ENCODE assay signal across 2 cellular contexts in genomic region chr18:13987956-13988355, GRCh38.
TF ChIP-seq lines count a peak whose summit lies in the region.

No MANE protein-coding gene starts in this region.

TF ChIP-seq in GM23338, 12 proteins besides CTCF, POLR2A, EP300 and RAD21:
- no peak for TF ChIP-seq CREB1 (CRISPR knock-in tag; IDR thresholded peaks at IDR 0.05; ENCODE audit: low read depth)
- no peak for TF ChIP-seq NANOG (IDR thresholded peaks at IDR 0.05; ENCODE audit: borderline replicate concordance)
- TF ChIP-seq, protein P1, sequence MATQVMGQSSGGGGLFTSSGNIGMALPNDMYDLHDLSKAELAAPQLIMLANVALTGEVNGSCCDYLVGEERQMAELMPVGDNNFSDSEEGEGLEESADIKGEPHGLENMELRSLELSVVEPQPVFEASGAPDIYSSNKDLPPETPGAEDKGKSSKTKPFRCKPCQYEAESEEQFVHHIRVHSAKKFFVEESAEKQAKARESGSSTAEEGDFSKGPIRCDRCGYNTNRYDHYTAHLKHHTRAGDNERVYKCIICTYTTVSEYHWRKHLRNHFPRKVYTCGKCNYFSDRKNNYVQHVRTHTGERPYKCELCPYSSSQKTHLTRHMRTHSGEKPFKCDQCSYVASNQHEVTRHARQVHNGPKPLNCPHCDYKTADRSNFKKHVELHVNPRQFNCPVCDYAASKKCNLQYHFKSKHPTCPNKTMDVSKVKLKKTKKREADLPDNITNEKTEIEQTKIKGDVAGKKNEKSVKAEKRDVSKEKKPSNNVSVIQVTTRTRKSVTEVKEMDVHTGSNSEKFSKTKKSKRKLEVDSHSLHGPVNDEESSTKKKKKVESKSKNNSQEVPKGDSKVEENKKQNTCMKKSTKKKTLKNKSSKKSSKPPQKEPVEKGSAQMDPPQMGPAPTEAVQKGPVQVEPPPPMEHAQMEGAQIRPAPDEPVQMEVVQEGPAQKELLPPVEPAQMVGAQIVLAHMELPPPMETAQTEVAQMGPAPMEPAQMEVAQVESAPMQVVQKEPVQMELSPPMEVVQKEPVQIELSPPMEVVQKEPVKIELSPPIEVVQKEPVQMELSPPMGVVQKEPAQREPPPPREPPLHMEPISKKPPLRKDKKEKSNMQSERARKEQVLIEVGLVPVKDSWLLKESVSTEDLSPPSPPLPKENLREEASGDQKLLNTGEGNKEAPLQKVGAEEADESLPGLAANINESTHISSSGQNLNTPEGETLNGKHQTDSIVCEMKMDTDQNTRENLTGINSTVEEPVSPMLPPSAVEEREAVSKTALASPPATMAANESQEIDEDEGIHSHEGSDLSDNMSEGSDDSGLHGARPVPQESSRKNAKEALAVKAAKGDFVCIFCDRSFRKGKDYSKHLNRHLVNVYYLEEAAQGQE (IDR thresholded peaks at IDR 0.05; ENCODE audit: unreplicated experiment) = no peak
- TF ChIP-seq EZH2 (IDR thresholded peaks at IDR 0.05; ENCODE audit: low read depth, unreplicated experiment) = no peak
- no peak for TF ChIP-seq POLR2AphosphoS5 (IDR thresholded peaks at IDR 0.05; ENCODE audit: low read depth)
- no peak for TF ChIP-seq ETS1 (IDR thresholded peaks at IDR 0.05)
- no peak for TF ChIP-seq ZNF114 (CRISPR knock-in tag; IDR thresholded peaks at IDR 0.05)
- TF ChIP-seq, protein P2, sequence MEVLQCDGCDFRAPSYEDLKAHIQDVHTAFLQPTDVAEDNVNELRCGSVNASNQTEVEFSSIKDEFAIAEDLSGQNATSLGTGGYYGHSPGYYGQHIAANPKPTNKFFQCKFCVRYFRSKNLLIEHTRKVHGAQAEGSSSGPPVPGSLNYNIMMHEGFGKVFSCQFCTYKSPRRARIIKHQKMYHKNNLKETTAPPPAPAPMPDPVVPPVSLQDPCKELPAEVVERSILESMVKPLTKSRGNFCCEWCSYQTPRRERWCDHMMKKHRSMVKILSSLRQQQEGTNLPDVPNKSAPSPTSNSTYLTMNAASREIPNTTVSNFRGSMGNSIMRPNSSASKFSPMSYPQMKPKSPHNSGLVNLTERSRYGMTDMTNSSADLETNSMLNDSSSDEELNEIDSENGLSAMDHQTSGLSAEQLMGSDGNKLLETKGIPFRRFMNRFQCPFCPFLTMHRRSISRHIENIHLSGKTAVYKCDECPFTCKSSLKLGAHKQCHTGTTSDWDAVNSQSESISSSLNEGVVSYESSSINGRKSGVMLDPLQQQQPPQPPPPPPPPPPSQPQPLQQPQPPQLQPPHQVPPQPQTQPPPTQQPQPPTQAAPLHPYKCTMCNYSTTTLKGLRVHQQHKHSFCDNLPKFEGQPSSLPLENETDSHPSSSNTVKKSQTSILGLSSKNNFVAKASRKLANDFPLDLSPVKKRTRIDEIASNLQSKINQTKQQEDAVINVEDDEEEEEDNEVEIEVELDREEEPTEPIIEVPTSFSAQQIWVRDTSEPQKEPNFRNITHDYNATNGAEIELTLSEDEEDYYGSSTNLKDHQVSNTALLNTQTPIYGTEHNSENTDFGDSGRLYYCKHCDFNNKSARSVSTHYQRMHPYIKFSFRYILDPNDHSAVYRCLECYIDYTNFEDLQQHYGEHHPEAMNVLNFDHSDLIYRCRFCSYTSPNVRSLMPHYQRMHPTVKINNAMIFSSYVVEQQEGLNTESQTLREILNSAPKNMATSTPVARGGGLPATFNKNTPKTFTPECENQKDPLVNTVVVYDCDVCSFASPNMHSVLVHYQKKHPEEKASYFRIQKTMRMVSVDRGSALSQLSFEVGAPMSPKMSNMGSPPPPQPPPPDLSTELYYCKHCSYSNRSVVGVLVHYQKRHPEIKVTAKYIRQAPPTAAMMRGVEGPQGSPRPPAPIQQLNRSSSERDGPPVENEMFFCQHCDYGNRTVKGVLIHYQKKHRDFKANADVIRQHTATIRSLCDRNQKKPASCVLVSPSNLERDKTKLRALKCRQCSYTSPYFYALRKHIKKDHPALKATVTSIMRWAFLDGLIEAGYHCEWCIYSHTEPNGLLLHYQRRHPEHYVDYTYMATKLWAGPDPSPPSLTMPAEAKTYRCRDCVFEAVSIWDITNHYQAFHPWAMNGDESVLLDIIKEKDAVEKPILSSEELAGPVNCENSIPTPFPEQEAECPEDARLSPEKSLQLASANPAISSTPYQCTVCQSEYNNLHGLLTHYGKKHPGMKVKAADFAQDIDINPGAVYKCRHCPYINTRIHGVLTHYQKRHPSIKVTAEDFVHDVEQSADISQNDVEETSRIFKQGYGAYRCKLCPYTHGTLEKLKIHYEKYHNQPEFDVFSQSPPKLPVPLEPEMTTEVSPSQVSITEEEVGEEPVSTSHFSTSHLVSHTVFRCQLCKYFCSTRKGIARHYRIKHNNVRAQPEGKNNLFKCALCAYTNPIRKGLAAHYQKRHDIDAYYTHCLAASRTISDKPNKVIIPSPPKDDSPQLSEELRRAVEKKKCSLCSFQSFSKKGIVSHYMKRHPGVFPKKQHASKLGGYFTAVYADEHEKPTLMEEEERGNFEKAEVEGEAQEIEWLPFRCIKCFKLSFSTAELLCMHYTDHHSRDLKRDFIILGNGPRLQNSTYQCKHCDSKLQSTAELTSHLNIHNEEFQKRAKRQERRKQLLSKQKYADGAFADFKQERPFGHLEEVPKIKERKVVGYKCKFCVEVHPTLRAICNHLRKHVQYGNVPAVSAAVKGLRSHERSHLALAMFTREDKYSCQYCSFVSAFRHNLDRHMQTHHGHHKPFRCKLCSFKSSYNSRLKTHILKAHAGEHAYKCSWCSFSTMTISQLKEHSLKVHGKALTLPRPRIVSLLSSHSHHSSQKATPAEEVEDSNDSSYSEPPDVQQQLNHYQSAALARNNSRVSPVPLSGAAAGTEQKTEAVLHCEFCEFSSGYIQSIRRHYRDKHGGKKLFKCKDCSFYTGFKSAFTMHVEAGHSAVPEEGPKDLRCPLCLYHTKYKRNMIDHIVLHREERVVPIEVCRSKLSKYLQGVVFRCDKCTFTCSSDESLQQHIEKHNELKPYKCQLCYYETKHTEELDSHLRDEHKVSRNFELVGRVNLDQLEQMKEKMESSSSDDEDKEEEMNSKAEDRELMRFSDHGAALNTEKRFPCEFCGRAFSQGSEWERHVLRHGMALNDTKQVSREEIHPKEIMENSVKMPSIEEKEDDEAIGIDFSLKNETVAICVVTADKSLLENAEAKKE (CRISPR knock-in tag; IDR thresholded peaks at IDR 0.05) = no peak
- TF ChIP-seq ZNF331 (CRISPR knock-in tag; IDR thresholded peaks at IDR 0.05; ENCODE audit: low read depth) = no peak
- TF ChIP-seq STAT1 (IDR thresholded peaks at IDR 0.05; ENCODE audit: unreplicated experiment) = no peak
- no peak for TF ChIP-seq EZH2phosphoT487 (IDR thresholded peaks at IDR 0.05; ENCODE audit: unreplicated experiment)
- no peak for TF ChIP-seq JUNB (IDR thresholded peaks at IDR 0.05; ENCODE audit: unreplicated experiment)

TF ChIP-seq in H1, 55 proteins besides CTCF, POLR2A, EP300 and RAD21:
- no peak for TF ChIP-seq GABPA (IDR thresholded peaks at IDR 0.05; ENCODE audit: borderline replicate concordance, insufficient read depth, low read length)
- TF ChIP-seq BACH1 (IDR thresholded peaks at IDR 0.05; ENCODE audit: low read length) = no peak
- TF ChIP-seq CEBPB (IDR thresholded peaks at IDR 0.05; ENCODE audit: low read depth, low read length) = no peak
- no peak for TF ChIP-seq JUN (IDR thresholded peaks at IDR 0.05; ENCODE audit: low read depth, low read length)
- no peak for TF ChIP-seq TEAD4 (IDR thresholded peaks at IDR 0.05; ENCODE audit: low read depth, low read length)
- no peak for TF ChIP-seq GTF2F1 (IDR thresholded peaks at IDR 0.05; ENCODE audit: borderline replicate concordance, low read depth, low read length)
